Comparison of ENCODE assay signal across 1 cellular context in the genomic region with DNA sequence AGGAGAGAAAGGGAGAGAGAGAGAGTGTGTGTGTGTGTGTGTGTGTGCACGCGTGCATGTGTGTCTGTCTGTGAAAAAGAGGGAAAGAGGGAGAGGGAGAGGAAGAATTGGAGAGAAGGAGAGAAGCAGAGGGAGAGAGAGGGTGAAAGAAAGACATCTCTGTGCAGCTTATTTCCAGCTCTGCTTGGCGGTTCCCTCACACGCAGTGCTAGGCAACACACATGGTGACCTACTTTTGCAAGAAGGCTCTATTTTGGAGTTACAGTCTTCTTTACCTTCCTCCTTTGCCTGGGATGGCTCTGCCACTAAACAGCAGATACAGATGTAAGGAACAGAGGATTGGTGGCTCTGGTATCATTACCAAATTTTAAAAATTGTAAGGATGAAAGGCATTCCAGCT.
TF ChIP-seq lines count a peak whose summit lies in the region.

No MANE protein-coding gene starts in this region.

TF ChIP-seq in HepG2, 621 proteins besides CTCF, POLR2A, EP300 and RAD21 (continued from another document):
- TF ChIP-seq, protein P1, sequence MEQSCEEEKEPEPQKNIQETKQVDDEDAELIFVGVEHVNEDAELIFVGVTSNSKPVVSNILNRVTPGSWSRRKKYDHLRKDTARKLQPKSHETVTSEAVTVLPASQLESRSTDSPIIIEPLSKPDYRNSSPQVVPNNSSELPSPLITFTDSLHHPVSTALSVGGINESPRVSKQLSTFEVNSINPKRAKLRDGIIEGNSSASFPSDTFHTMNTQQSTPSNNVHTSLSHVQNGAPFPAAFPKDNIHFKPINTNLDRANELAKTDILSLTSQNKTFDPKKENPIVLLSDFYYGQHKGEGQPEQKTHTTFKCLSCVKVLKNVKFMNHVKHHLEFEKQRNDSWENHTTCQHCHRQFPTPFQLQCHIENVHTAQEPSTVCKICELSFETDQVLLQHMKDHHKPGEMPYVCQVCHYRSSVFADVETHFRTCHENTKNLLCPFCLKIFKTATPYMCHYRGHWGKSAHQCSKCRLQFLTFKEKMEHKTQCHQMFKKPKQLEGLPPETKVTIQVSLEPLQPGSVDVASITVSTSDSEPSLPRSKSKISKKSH (CRISPR knock-in tag; IDR thresholded peaks at IDR 0.05; ENCODE audit: borderline replicate concordance): no peak
- TF ChIP-seq BORCS8-MEF2B (CRISPR knock-in tag; IDR thresholded peaks at IDR 0.05): no peak
- TF ChIP-seq, protein P2, sequence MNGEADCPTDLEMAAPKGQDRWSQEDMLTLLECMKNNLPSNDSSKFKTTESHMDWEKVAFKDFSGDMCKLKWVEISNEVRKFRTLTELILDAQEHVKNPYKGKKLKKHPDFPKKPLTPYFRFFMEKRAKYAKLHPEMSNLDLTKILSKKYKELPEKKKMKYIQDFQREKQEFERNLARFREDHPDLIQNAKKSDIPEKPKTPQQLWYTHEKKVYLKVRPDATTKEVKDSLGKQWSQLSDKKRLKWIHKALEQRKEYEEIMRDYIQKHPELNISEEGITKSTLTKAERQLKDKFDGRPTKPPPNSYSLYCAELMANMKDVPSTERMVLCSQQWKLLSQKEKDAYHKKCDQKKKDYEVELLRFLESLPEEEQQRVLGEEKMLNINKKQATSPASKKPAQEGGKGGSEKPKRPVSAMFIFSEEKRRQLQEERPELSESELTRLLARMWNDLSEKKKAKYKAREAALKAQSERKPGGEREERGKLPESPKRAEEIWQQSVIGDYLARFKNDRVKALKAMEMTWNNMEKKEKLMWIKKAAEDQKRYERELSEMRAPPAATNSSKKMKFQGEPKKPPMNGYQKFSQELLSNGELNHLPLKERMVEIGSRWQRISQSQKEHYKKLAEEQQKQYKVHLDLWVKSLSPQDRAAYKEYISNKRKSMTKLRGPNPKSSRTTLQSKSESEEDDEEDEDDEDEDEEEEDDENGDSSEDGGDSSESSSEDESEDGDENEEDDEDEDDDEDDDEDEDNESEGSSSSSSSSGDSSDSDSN (CRISPR knock-in tag; IDR thresholded peaks at IDR 0.05): no peak
